ENCODE assay signal across 8 cellular contexts in genomic region chr20:36237477-36237876, GRCh38. TPM values are rescaled to one million over a fixed set of nuclear protein-coding genes. Genes with fewer than 3 reads are reported as not detected.
DNase-seq lines count a peak whose midpoint lies in the region; ATAC-seq and TF ChIP-seq lines count a peak whose summit lies in the region.
"Had no signal": no experiment of that assay in that cellular context is flagged by ENCODE, and none has a peak within 500 bp of the region (broad histone marks: within the 10 kb centered on the region; RNA-seq: fewer than 3 reads in every experiment).

No MANE protein-coding gene starts in this region.

- H3K36me3 ChIP-seq in WERI-Rb-1 (peaks cover 43% of the 10 kb centered on the region), skeletal muscle tissue (ENCODE audit: control insufficient read depth in 3 of 3, insufficient read depth in 3 of 3, low read length in 3 of 3) (peaks cover 13 to 16% (median 15%) of the 10 kb centered on the region in 3 donors)

- ATAC-seq in HG03097 (IDR thresholded peaks at IDR 0.05; ENCODE audit: low FRiP score, unreplicated experiment) (no peak), HG03342 (IDR thresholded peaks at IDR 0.05; ENCODE audit: unreplicated experiment) (no peak), GM19463 (IDR thresholded peaks at IDR 0.05; ENCODE audit: unreplicated experiment) (no peak)

- TF ChIP-seq CTCF in HFF-Myc (IDR thresholded peaks at IDR 0.05; ENCODE audit: low read depth, low read length, missing control alignments) (no peak), WERI-Rb-1 (IDR thresholded peaks at IDR 0.05; ENCODE audit: low read depth, low read length) (no peak), fibroblast of villous mesenchyme (IDR thresholded peaks at IDR 0.05; ENCODE audit: insufficient read depth, low read depth, low read length) (no peak)

- H3K27ac ChIP-seq in WERI-Rb-1, result no peak overlapping the region
- no peak overlapping the region for H3K27ac ChIP-seq in skeletal muscle tissue (ENCODE audit: low read depth, low read length)

- H3K4me1 ChIP-seq in skeletal muscle tissue (ENCODE audit: control insufficient read depth in 3 of 3, insufficient read depth in 3 of 3, low read length in 3 of 3), result peaks cover 16 to 27% (median 17%) of the 10 kb centered on the region in 3 donors

- H3K4me3 ChIP-seq in HFF-Myc (replicated peaks; ENCODE audit: low read depth, low read length), result peak overlapping the region; percentile 84
- peak overlapping the region; percentile 93; the same call in 1 of the 2 replicates for H3K4me3 ChIP-seq in WERI-Rb-1 (ENCODE audit: low read depth, low read length)
- H3K4me3 ChIP-seq in fibroblast of villous mesenchyme (ENCODE audit: low read depth, low read length), result peak overlapping the region; percentile 79
- H3K4me3 ChIP-seq in skeletal muscle tissue (ENCODE audit: low read length in 3 of 3), result peak overlapping the region; percentile 81 to 96 (median 86)

- peak overlapping the region; percentile 90 to 95 (median 95) for H3K9ac ChIP-seq in skeletal muscle tissue (ENCODE audit: low read depth in 1 of 3, low read length in 3 of 3)

- H3K9me3 ChIP-seq in WERI-Rb-1 (ENCODE audit: severe bottlenecking), result no peaks in the 10 kb centered on the region
- no peaks in the 10 kb centered on the region for H3K9me3 ChIP-seq in skeletal muscle tissue (ENCODE audit: control insufficient read depth in 3 of 3, low read length in 3 of 3)

- H3K27me3 ChIP-seq in WERI-Rb-1 (ENCODE audit: insufficient read depth, low read depth, severe bottlenecking) (no peaks in the 10 kb centered on the region), skeletal muscle tissue (ENCODE audit: control insufficient read depth in 3 of 3, insufficient read depth in 3 of 3, low read length in 3 of 3) (no peaks in the 10 kb centered on the region)

- DNase-seq in HFF-Myc (ENCODE audit: extremely low read depth, low read depth) (no peak), WERI-Rb-1 (no peak), fibroblast of villous mesenchyme (ENCODE audit: low read depth) (no peak)
- DNase-seq: HCEC 1CT had no signal

RNA-seq across cellular contexts. Expression of gene AAR2, which starts 1.2 kb away (rescaled TPM):
- total RNA-seq in fibroblast of villous mesenchyme, result 23.7 and 27.7 TPM in 2 replicates
- 25.1 TPM for total RNA-seq in skeletal muscle tissue
